13 cellular contexts compared by ENCODE assay signal in the genomic region with DNA sequence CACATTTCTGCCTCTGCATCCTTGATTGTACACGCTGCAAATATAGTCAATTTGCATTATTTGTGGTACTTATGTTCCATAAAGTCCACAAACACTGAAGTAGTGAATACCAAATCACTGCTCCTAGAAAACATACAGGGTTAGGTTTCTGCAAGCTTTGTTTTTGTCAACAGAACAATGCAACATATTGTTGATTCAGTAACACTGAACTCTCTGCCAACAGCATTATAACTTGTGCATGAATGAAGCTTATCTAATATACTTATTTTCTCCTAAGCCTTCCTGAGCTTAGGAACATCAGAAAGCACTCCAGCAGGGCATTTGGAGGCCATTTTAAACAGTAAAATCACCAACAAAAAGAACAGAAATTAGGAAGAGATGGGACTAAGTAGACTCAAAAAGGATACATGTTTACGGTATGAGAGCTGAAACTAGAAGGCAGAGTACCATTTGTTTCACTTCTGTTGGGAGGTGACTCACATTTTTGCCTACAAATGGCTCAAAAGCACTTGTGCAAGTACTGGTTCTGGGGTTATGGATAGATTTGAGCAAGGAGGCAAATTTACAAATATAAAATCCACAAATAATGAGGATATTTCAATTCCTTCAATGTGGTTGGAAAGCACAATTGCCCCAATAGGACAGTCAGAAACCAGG. TPM values are rescaled to one million over a fixed set of nuclear protein-coding genes. Genes with fewer than 3 reads are reported as not detected.
DNase-seq lines count a peak whose midpoint lies in the region; ATAC-seq, FAIRE-seq and TF ChIP-seq lines count a peak whose summit lies in the region.
"Had no signal": no experiment of that assay in that cellular context is flagged by ENCODE, and none has a peak within 500 bp of the region (broad histone marks: within the 10 kb centered on the region; RNA-seq: fewer than 3 reads in every experiment).

No MANE protein-coding gene starts in this region.

- TF ChIP-seq POLR2A in GM12891 (IDR thresholded peaks at IDR 0.05; ENCODE audit: low read depth, low read length) = no peak

- FAIRE-seq in GM12891 (lab: Jason Lieb, UNC) = peak; percentile 50

- DNase-seq in GM12891 (ENCODE audit: insufficient read length, low spot score) = no peak
- DNase-seq in amniotic epithelial cell (ENCODE audit: low read depth) = peak; percentile 55
- no peak for DNase-seq in stimulated activated CD4-positive, alpha-beta T cell treated with anti-CD3 and anti-CD28 coated beads, Interleukin-4, amount 100 ng/mL, for 4 hours
- no peak for DNase-seq in SW480 (ENCODE audit: low spot score)
- no peak for DNase-seq in NOMO-1 (lab: John Stamatoyannopoulos, UW; ENCODE audit: unreplicated experiment in 2 of 2)
- DNase-seq in NCI-H1694 (lab: John Stamatoyannopoulos, UW) = no peak
- DNase-seq: Calu3, H7, stomach had no signal

- ATAC-seq in GM19455 (IDR thresholded peaks at IDR 0.05; ENCODE audit: unreplicated experiment) = peak; percentile 73
- peak; percentile 91 for ATAC-seq in HG03045 (IDR thresholded peaks at IDR 0.05; ENCODE audit: unreplicated experiment)
- ATAC-seq: left lobe of liver, sciatic nerve had no signal

TF ChIP-seq in GM12891, 5 proteins besides CTCF, POLR2A, EP300 and RAD21:
- TF ChIP-seq TAF1 (IDR thresholded peaks at IDR 0.05; ENCODE audit: low read depth, low read length) = no peak
- TF ChIP-seq PAX5 (IDR thresholded peaks at IDR 0.05; ENCODE audit: insufficient read depth, low read length, severe bottlenecking) = no peak
- no peak for TF ChIP-seq POU2F2 (IDR thresholded peaks at IDR 0.05; ENCODE audit: low read depth, low read length)
- no peak for TF ChIP-seq POLR2AphosphoS5 (IDR thresholded peaks at IDR 0.05; ENCODE audit: low read depth, low read length)
- peak; percentile 74 for TF ChIP-seq SPI1 (IDR thresholded peaks at IDR 0.05; ENCODE audit: low read depth, low read length)

RNA-seq across cellular contexts. Expression of gene COX18, which starts 14.1 kb away (rescaled TPM):
- polyA plus RNA-seq in GM12891 (2012; ENCODE audit: low read depth, missing spikeins) = 13.6 TPM
